Comparison of ENCODE assay signal across 9 cellular contexts in the genomic region with DNA sequence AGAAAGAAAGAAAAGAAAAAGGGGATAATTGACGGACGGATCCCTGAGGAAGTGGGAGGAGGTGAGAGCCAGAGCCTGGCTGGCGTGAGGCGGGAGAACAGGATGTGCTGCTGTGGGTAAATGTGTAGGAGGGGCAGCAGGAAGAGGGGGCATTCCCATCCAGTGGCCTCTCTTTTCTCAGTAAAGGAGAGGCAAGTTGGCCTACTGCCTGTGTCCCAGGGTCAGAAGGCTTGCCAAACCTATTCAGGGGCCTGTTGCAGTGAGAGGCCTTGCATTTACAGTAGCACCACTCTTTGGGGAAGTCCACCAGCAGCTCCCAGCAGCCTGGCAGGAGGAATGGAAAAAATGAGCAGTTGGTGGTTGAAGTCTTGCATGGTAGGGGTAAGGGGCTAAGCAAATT.
A peak's percentile ranks its signal among the peaks of the same experiment; 100 is the strongest.
DNase-seq lines count a peak whose midpoint lies in the region; ATAC-seq and TF ChIP-seq lines count a peak whose summit lies in the region.
"Had no signal": no experiment of that assay in that cellular context is flagged by ENCODE, and none has a peak within 500 bp of the region (broad histone marks: within the 10 kb centered on the region; RNA-seq: fewer than 3 reads in every experiment).

No MANE protein-coding gene starts in this region.

- peak; percentile 63 for DNase-seq in activated CD8-positive, alpha-beta memory T cell treated with anti-CD3 and anti-CD28 coated beads for 24 hours
- DNase-seq in activated CD8-positive, alpha-beta memory T cell treated with anti-CD3 and anti-CD28 coated beads, Interleukin-2, amount 50 U/mL, for 48 hours, result no peak
- DNase-seq in cardiac fibroblast (ENCODE audit: low read depth in 2 of 2) (peak; percentile 82 to 97), medulla oblongata (ENCODE audit: extremely low spot score) (peak; percentile 60), tibial artery (peak; percentile 88 to 93)

- no peak overlapping the region for H3K4me3 ChIP-seq in cardiac fibroblast (replicated peaks in 1 of 2; ENCODE audit: low read depth in 2 of 2, low read length in 2 of 2)
- H3K4me3 ChIP-seq in tibial artery, result no peak overlapping the region

- no peaks in the 10 kb centered on the region for H3K9me3 ChIP-seq in tibial artery

- peaks cover 0 to 10% (median 0%) of the 10 kb centered on the region in 3 donors for H3K36me3 ChIP-seq in tibial artery

- ATAC-seq in HG03469 (IDR thresholded peaks at IDR 0.05; ENCODE audit: unreplicated experiment) (no peak), GM21515 (IDR thresholded peaks at IDR 0.05; ENCODE audit: unreplicated experiment) (no peak), GM18498 (IDR thresholded peaks at IDR 0.05; ENCODE audit: unreplicated experiment) (no peak)

- H3K4me1 ChIP-seq in tibial artery, result peaks cover 7 to 65% (median 60%) of the 10 kb centered on the region in 4 donors

- intact Hi-C loops in tibial artery (cut with DNase I; ENCODE audit: low total_unique reads), result loop anchor here (10.0 kb wide), 1 partner anchor 258 kb away; no protein-coding TSS in a partner anchor

- H3K27ac ChIP-seq in tibial artery, result peak overlapping the region; percentile 85 to 91
- H3K27ac ChIP-seq: KMS-11 had no signal

- TF ChIP-seq CTCF in cardiac fibroblast (IDR thresholded peaks at IDR 0.05; ENCODE audit: low read depth, low read length), result no peak
- TF ChIP-seq CTCF in tibial artery (IDR thresholded peaks at IDR 0.05), result no peak

- H3K27me3 ChIP-seq in tibial artery, result no peaks in the 10 kb centered on the region
